13 cellular contexts compared by ENCODE assay signal in the genomic region with DNA sequence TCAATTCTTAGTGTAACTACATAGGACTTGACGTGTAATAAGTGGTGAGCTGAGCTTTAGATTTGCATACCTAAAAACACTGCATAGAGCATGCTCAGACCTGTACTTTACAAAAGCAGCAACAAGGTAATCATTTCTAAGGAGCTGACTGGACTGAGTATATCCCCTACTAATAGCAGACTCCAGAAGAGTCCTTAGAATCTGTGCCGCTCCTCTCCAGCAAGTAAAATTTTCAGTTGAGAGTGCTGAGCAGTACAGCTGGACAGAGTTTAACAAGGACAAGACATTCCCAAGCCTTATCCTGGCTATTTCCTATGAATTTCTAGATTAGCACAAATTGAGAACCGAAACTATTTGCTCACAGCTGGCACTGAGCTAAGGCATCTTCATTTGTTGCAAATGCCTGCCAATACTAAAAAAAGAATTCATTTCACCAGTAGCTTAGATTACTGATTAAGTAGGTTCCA. TPM values are rescaled to one million over a fixed set of nuclear protein-coding genes. Genes with fewer than 3 reads are reported as not detected.
DNase-seq lines count a peak whose midpoint lies in the region; ATAC-seq and TF ChIP-seq lines count a peak whose summit lies in the region.
"Had no signal": no experiment of that assay in that cellular context is flagged by ENCODE, and none has a peak within 500 bp of the region (broad histone marks: within the 10 kb centered on the region; RNA-seq: fewer than 3 reads in every experiment).

No MANE protein-coding gene starts in this region.

- H3K27me3 ChIP-seq in foreskin keratinocyte = no peaks in the 10 kb centered on the region
- H3K27me3 ChIP-seq: suprapubic skin had no signal

- TF ChIP-seq CTCF in foreskin keratinocyte (conservative IDR thresholded peaks at IDR 0.05) = no peak

- DNase-seq in foreskin keratinocyte (peak; percentile 30 to 65), SKM-1 treated with dmso at 0.1 percent for 144 hours (lab: John Stamatoyannopoulos, UW; ENCODE audit: unreplicated experiment) (no peak), RKO (ENCODE audit: low spot score) (no peak), head of caudate nucleus (no peak)
- no peak for DNase-seq in activated CD4-positive, alpha-beta T cell treated with anti-CD3 and anti-CD28 coated beads, Interleukin-2, amount 50 U/mL, for 1 hour
- DNase-seq: activated naive CD4-positive, alpha-beta T cell; HFFc6; NCI-H226; stimulated activated CD4-positive, alpha-beta T cell treated with anti-CD3 and anti-CD28 coated beads, Interleukin-12 subunit alpha, Interleukin-12 subunit beta, amount 100 ng/mL, for 4 hours had no signal

- no peak overlapping the region for H3K27ac ChIP-seq in foreskin keratinocyte
- H3K27ac ChIP-seq: suprapubic skin had no signal

- intact Hi-C loops in head of caudate nucleus (cut with DNase I) = no loop called here

- ATAC-seq in GM18520 (IDR thresholded peaks at IDR 0.05; ENCODE audit: unreplicated experiment) (peak; percentile 92), GM21576 (IDR thresholded peaks at IDR 0.05; ENCODE audit: unreplicated experiment) (peak; percentile 67), HG03432 (IDR thresholded peaks at IDR 0.05; ENCODE audit: unreplicated experiment) (peak; percentile 95), foreskin keratinocyte (peak; percentile 87)

- no peaks in the 10 kb centered on the region for H3K4me1 ChIP-seq in foreskin keratinocyte

RNA-seq across cellular contexts. Expression of a gene that starts 26.1 kb away (rescaled TPM):
- 0.10 and 0.18 TPM in 2 replicates for total RNA-seq in foreskin keratinocyte
- 0.03 and 0.04 TPM in 2 replicates for polyA plus RNA-seq in foreskin keratinocyte
- total RNA-seq: HFFc6 had no signal

Comparison
In these comparisons a context has a peak if more than half of its experiments do, and no peak if none do; other contexts are left out.
1. DNase-seq: peak in foreskin keratinocyte (2 of 2); none in SKM-1 treated with dmso at 0.1 percent for 144 hours (single experiment), RKO (single experiment), activated CD4-positive, alpha-beta T cell treated with anti-CD3 and anti-CD28 coated beads, Interleukin-2, amount 50 U/mL, for 1 hour (single experiment) and head of caudate nucleus (0 of 42).
2. Peak in every context shown above with its lines, with median percentiles within 50 percentile points of each other: ATAC-seq.